Comparison of ENCODE assay signal across 1 cellular context in genomic region chr5:37554938-37555337, GRCh38.
TF ChIP-seq lines count a peak whose summit lies in the region.

No MANE protein-coding gene starts in this region.

TF ChIP-seq in H1, 55 proteins besides CTCF, POLR2A, EP300 and RAD21 (continued from another document):
- TF ChIP-seq CHD7 (IDR thresholded peaks at IDR 0.05; ENCODE audit: insufficient replicate concordance, low read length) (no peak), CTBP2 (IDR thresholded peaks at IDR 0.05; ENCODE audit: borderline replicate concordance, insufficient read depth, insufficient read length, low read length) (no peak), ASH2L (IDR thresholded peaks at IDR 0.05; ENCODE audit: low read length) (no peak), SUZ12 (IDR thresholded peaks at IDR 0.05; ENCODE audit: low read length) (no peak), CEBPB (IDR thresholded peaks at IDR 0.05; ENCODE audit: low read depth, low read length) (no peak)
